14 cellular contexts compared by ENCODE assay signal in the genomic region with DNA sequence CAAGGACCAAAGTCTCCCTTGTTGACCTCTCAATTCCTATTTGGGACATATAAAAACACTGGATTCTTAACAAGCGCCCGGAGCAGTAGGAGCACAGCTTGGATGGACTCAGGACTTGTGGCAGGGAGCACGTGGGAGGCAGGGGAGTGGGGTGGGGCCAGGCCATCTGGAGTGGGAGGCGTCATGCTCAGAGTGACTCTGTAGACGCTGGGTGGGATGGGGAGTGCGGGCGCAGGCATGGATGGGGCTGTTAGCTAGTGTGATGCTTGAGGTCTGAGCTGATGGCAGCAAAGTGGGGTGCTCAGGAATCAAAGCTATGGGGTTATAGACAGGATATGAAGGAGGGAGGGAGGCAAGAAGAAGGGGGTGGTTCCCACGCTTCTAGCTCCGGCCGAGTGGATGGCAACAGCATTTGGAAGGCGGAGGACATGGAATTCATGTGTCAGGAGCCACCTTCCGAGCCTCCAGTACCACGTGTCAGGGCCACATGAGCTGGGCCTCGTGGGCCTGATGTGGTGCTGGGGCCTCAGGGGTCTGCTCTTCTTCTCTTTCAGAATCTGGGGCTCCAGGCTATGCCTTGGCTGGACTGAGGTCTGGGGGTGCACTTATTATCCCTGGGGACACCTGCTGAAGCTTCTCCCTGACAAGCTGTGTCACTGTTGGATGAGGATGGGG. TPM values are rescaled to one million over a fixed set of nuclear protein-coding genes. Genes with fewer than 3 reads are reported as not detected.
"Had no signal": no experiment of that assay in that cellular context is flagged by ENCODE, and none has a peak within 500 bp of the region (broad histone marks: within the 10 kb centered on the region; RNA-seq: fewer than 3 reads in every experiment).

No MANE protein-coding gene starts in this region.

- DNase-seq: activated CD4-positive, alpha-beta T cell treated with anti-CD3 and anti-CD28 coated beads, Interleukin-2, amount 50 U/mL, for 48 hours; activated naive CD4-positive, alpha-beta T cell treated with anti-CD3 and anti-CD28 coated beads, Interleukin-2, amount 50 U/mL, for 16 hours; adrenal gland; cortex of kidney; effector CD4-positive, alpha-beta T cell; esophagus squamous epithelium; immature natural killer cell; stimulated activated CD4-positive, alpha-beta T cell treated with anti-CD3 and anti-CD28 coated beads, Interleukin-4, amount 100 ng/mL, for 24 hours; T-helper 17 cell; trophoblast cell; WERI-Rb-1 had no signal

- H3K9me3 Mint-ChIP-seq: immature natural killer cell, mesothelial cell of epicardium had no signal

- H3K4me1 Mint-ChIP-seq: immature natural killer cell had no signal

- H3K4me3 Mint-ChIP-seq: immature natural killer cell, mesothelial cell of epicardium, T-helper 17 cell had no signal

- H3K27ac Mint-ChIP-seq: immature natural killer cell, mesothelial cell of epicardium, T-helper 17 cell had no signal

- H3K36me3 Mint-ChIP-seq: immature natural killer cell, mesothelial cell of epicardium had no signal

RNA-seq across cellular contexts. Expression of gene MEG3, which starts 26.2 kb away (rescaled TPM):
- total RNA-seq: osteocyte had no signal

RNA-seq across cellular contexts. Expression of gene RTL1, which starts 51.4 kb away (rescaled TPM):
- total RNA-seq: esophagus squamous epithelium, myocyte, osteocyte, T-helper 17 cell had no signal
